Comparison of ENCODE assay signal across 10 cellular contexts in the genomic region with DNA sequence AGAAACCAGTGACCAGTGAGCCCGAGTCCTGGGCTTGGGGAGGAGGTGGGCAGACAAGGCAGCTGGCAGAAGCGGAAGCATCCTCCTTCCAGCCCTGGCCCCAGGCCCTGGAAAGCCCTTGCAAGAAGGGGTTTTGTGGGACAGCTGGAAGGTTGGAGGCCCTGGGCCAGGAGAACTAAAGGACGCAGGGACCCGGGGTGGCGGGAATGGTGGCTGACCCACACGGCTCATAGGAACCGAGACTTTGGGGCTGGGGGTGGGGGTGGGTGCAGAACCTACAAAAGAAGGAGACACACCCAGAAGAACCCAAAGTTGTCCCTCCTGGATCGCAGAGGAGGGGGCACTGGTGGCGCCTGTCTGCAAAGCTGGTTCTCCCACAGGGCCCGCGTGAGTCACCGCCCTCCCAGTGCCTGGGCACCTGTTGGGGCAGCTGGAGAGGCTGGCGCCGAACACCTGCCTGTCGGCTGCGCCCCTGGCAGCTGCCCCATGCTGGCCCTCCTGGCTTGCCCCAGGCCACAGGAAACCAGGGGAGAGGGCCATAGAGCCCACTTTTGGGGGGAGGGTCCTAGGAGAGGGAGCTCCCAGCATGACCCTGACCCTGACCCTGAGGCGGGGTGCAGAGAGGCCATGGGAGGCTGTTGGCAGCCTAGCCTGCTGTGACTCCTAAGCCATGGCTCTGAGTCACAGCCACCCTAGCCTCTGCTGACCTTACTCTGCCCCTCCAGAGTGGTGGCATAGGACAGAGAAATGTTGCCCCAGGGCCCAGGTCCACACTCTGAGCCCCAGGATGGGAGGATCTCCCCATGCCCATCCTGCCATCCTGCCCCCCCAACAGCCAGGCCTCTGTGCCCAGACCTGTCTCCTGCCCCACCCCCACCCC. TPM values are rescaled to one million over a fixed set of nuclear protein-coding genes. Genes with fewer than 3 reads are reported as not detected.
DNase-seq lines count a peak whose midpoint lies in the region; ATAC-seq, FAIRE-seq and TF ChIP-seq lines count a peak whose summit lies in the region.
"Had no signal": no experiment of that assay in that cellular context is flagged by ENCODE, and none has a peak within 500 bp of the region (broad histone marks: within the 10 kb centered on the region; RNA-seq: fewer than 3 reads in every experiment).

No MANE protein-coding gene starts in this region.

- TF ChIP-seq POLR2A in GM12878 (IDR thresholded peaks at IDR 0.05; ENCODE audit: low read depth, low read length) = peak; percentile 54; the same call in 1 of the 2 replicates

- in situ Hi-C loops in GM12878 (cut with MboI) = no loop called here

- RAD21 ChIA-PET in GM12878 (lab: Charles Lee; ENCODE audit: unreplicated experiment) = interaction anchor here (1.8 kb wide), 1 partner anchor 89 kb away, joined by 3 read pairs; a partner anchor contains a TSS

- peaks cover 0 to 2% of the 10 kb centered on the region in 2 experiments; a peak in 1 of 4 replicates for H3K36me3 ChIP-seq in GM12878 (ENCODE audit: control insufficient read depth in 2 of 2, insufficient read depth in 2 of 2, low read length in 1 of 2)
- H3K36me3 ChIP-seq in mucosa of descending colon (ENCODE audit: low read depth) = peaks cover 3% of the 10 kb centered on the region

- no peaks in the 10 kb centered on the region for H4K20me1 ChIP-seq in GM12878 (ENCODE audit: control insufficient read depth, insufficient read depth)

- H3K4me3 ChIP-seq in AG04449 (ENCODE audit: low read depth, low read length) (peak overlapping the region; percentile 61), GM12878 (no peak overlapping the region), mucosa of descending colon (no peak overlapping the region)

- TF ChIP-seq EP300 in GM12878 (IDR thresholded peaks at IDR 0.05; ENCODE audit: borderline replicate concordance in 1 of 2, control insufficient read depth in 1 of 2, low read depth in 2 of 2, low read length in 2 of 2) = no peak

- H2AFZ ChIP-seq in GM12878 (ENCODE audit: control insufficient read depth, low read depth, low read length) = no peak overlapping the region

- no peaks in the 10 kb centered on the region for H3K79me2 ChIP-seq in GM12878 (ENCODE audit: control insufficient read depth, insufficient read depth, low read length)

- no peaks in the 10 kb centered on the region for H3K27me3 ChIP-seq in GM12878 (replicated peaks in 1 of 2; ENCODE audit: control insufficient read depth in 2 of 2, insufficient read depth in 2 of 2, low read length in 1 of 2)

- intact Hi-C loops in GM12878 (cut with micrococcal nuclease; ENCODE audit: unreplicated experiment) (no loop called here), mucosa of descending colon (cut with DNase I, micrococcal nuclease) (no loop called here)

- no peaks in the 10 kb centered on the region for H3K9me3 ChIP-seq in GM12878 (replicated peaks; ENCODE audit: control insufficient read depth, insufficient read depth, low read length)
- H3K9me3 ChIP-seq in mucosa of descending colon = no peaks in the 10 kb centered on the region

- no peak overlapping the region for H3K27ac ChIP-seq in GM12878 (ENCODE audit: control insufficient read depth, insufficient read depth)

- ATAC-seq in GM12878 (no peak), mucosa of descending colon (peak; percentile 44), GM21528 (IDR thresholded peaks at IDR 0.05; ENCODE audit: low FRiP score, unreplicated experiment) (no peak), HG02938 (IDR thresholded peaks at IDR 0.05; ENCODE audit: unreplicated experiment) (no peak)

- BruUV-seq in GM12878 (replicated peaks; lab: Mats Ljungman, UMichigan) = no TSS peak

- 73% methylated on average over 17 of the region's 17 CpGs for WGBS in GM12878 (ENCODE audit: insufficient coverage, insufficient replicate concordance, low lambda C conversion rate, missing lambda C conversion rate)

- POLR2A ChIA-PET in AG04449 (lab: Yijun Ruan, JAX) = interaction anchor here (1.5 to 3.4 kb wide), 3 partner anchors 8 to 18 kb away, joined by 6 to 65 read pairs (median 11); a partner anchor contains a TSS
- POLR2A ChIA-PET in GM12878 (lab: Charles Lee) = no interaction called here

- TF ChIP-seq CTCF in AG04449 (IDR thresholded peaks at IDR 0.05; ENCODE audit: insufficient read depth, low read length, missing control alignments) (no peak), GM12878 (IDR thresholded peaks at IDR 0.05 in 2 of 3, conservative IDR thresholded peaks at IDR 0.05 in 1 of 3; ENCODE audit: control insufficient read depth in 2 of 3, extremely low read depth in 1 of 3, insufficient read depth in 1 of 3, low read depth in 3 of 3, low read length in 3 of 3) (no peak), mucosa of descending colon (IDR thresholded peaks at IDR 0.05) (no peak), GM10266 (IDR thresholded peaks at IDR 0.05; ENCODE audit: control insufficient read depth, insufficient read depth, low read depth, missing control alignments) (no peak)

- peaks cover 11% of the 10 kb centered on the region for H3K4me1 ChIP-seq in GM12878 (ENCODE audit: control insufficient read depth, insufficient read depth, low read length)
- peaks cover 18% of the 10 kb centered on the region for H3K4me1 ChIP-seq in mucosa of descending colon (ENCODE audit: low read depth)

- H3K4me2 ChIP-seq in GM12878 (ENCODE audit: control insufficient read depth, insufficient read depth) = no peak overlapping the region

- DNase-seq in AG04449 (ENCODE audit: low read depth, low spot score) = no peak
- DNase-seq in NCI-H1436 treated with DMSO at 0.1 percent for 48 hours (lab: John Stamatoyannopoulos, UW) = peak; percentile 36
- no peak for DNase-seq in GM12878 (ENCODE audit: low read depth, low spot score)
- DNase-seq in mucosa of descending colon = peak in 1 of 3 donors; percentile 71
- no peak for DNase-seq in SK-N-DZ (ENCODE audit: low spot score)
- DNase-seq in GM10266 (ENCODE audit: extremely low spot score) = no peak
- DNase-seq: CD4-positive, alpha-beta T cell had no signal

- FAIRE-seq in GM12878 (lab: Jason Lieb, UNC) = no peak

- SMC1A ChIA-PET in GM12878 (lab: Charles Lee; ENCODE audit: uncharacterized antibody, unreplicated experiment) = no interaction called here

- no peak for TF ChIP-seq RAD21 in GM12878 (IDR thresholded peaks at IDR 0.05; ENCODE audit: insufficient read depth, low read depth, low read length)

- H3K9ac ChIP-seq in GM12878 (ENCODE audit: control insufficient read depth, insufficient read depth, low read length) = no peak overlapping the region

- CTCF ChIA-PET in AG04449 (lab: Yijun Ruan, JAX) = interaction anchor here (0.7 to 4.2 kb wide), 10 partner anchors 8 to 35 kb away, joined by 3 to 46 read pairs (median 6); a partner anchor contains a TSS
- CTCF ChIA-PET in GM12878 (lab: Yijun Ruan, JAX) = interaction anchor here (0.6 kb wide), 1 partner anchor 13 kb away, joined by 3 read pairs; no protein-coding TSS in a partner anchor

RNA-seq across cellular contexts. Expression of a gene that starts 0.8 kb away (rescaled TPM):
- total RNA-seq in GM12878 (2013; cell fraction: nucleolus; rRNA removed) = 24.3 and 27.6 TPM in 2 replicates
- 5.7 and 6.6 TPM in 2 replicates for total RNA-seq in GM12878 (2014; rRNA removed)
- total RNA-seq in GM12878 (2014; rRNA removed; fragmentation: Illumina TruSeq; extraction: Trizol) = 4.9 and 5.1 TPM in 2 replicates
- total RNA-seq in GM12878 (2021) = 26.7 and 33.6 TPM in 2 replicates
- polyA plus RNA-seq in GM12878 (2011; ENCODE audit: low read depth) = 18.1 TPM
- 3.9 and 5.4 TPM in 2 replicates for polyA plus RNA-seq in GM12878 (2011; rRNA removed)
- 5.1 and 8.4 TPM in 2 replicates for polyA plus RNA-seq in GM12878 (2011; cell fraction: cytosol; rRNA removed)
- 102 and 132 TPM in 2 replicates for polyA plus RNA-seq in GM12878 (2011; cell fraction: nucleus; rRNA removed)
- polyA plus RNA-seq in GM12878 (2012) = 21.5 and 29.6 TPM in 2 replicates
- polyA plus RNA-seq in GM12878 (2014; fragmentation: Illumina TruSeq; extraction: Trizol) = 4.0 and 7.6 TPM in 2 replicates
- under 1 TPM; 0.60 to 0.84 TPM for polyA plus RNA-seq in GM12878 (2014; fragmentation: Nextera tagmentation; extraction: Ambion mirVana)
- 27.8 and 35.4 TPM in 2 replicates for polyA plus RNA-seq in GM12878 (2014; rRNA removed)
- 1 to 10 TPM; 3.2 to 3.5 TPM for polyA plus RNA-seq in GM12878 (2016; fragmentation: Nextera tagmentation; extraction: Ambion mirVana)
- polyA minus RNA-seq in GM12878 (2011; rRNA and poly(A)+ RNA removed) = 4.6 and 15.0 TPM in 2 replicates
- polyA minus RNA-seq in GM12878 (2011; cell fraction: cytosol; rRNA and poly(A)+ RNA removed) = 3.2 and 4.1 TPM in 2 replicates
- 8.1 and 21.7 TPM in 2 replicates for polyA minus RNA-seq in GM12878 (2011; cell fraction: nucleus; rRNA and poly(A)+ RNA removed)
- 100 to 1,000 TPM in 1 of 3 donors, 10 to 100 TPM in 2; 23.9 to 123 (median 33.9) TPM for total RNA-seq in mucosa of descending colon
- polyA plus RNA-seq in SK-N-DZ (2014; cell fraction: cytosol; rRNA removed) = 7.0 and 7.9 TPM in 2 replicates
- 53.8 and 64.2 TPM in 2 replicates for polyA plus RNA-seq in SK-N-DZ (2014; cell fraction: nucleus; rRNA removed)

RNA-seq across cellular contexts. Expression of a gene that starts 11.1 kb away (rescaled TPM):
- total RNA-seq in GM12878 (2013; cell fraction: nucleolus; rRNA removed) = 87.3 and 99.9 TPM in 2 replicates
- total RNA-seq in GM12878 (2014; rRNA removed) = 28.7 and 31.2 TPM in 2 replicates
- total RNA-seq in GM12878 (2014; rRNA removed; fragmentation: Illumina TruSeq; extraction: Trizol) = 15.7 and 17.8 TPM in 2 replicates
- total RNA-seq in GM12878 (2021) = 51.3 and 56.0 TPM in 2 replicates
- 7.9 TPM for polyA plus RNA-seq in GM12878 (2011; ENCODE audit: low read depth)
- polyA plus RNA-seq in GM12878 (2011; rRNA removed) = 8.2 and 13.2 TPM in 2 replicates
- polyA plus RNA-seq in GM12878 (2011; cell fraction: cytosol; rRNA removed) = 16.4 and 22.2 TPM in 2 replicates
- polyA plus RNA-seq in GM12878 (2011; cell fraction: nucleus; rRNA removed) = 55.0 and 67.0 TPM in 2 replicates
- 17.8 and 24.1 TPM in 2 replicates for polyA plus RNA-seq in GM12878 (2012)
- polyA plus RNA-seq in GM12878 (2014; fragmentation: Illumina TruSeq; extraction: Trizol) = 5.3 and 10.1 TPM in 2 replicates
- polyA plus RNA-seq in GM12878 (2014; fragmentation: Nextera tagmentation; extraction: Ambion mirVana) = 1 to 10 TPM; 3.5 to 3.8 TPM
- polyA plus RNA-seq in GM12878 (2014; rRNA removed) = 31.7 and 38.9 TPM in 2 replicates
- 1 to 10 TPM; 5.2 to 7.6 TPM for polyA plus RNA-seq in GM12878 (2016; fragmentation: Nextera tagmentation; extraction: Ambion mirVana)
- polyA minus RNA-seq in GM12878 (2011; rRNA and poly(A)+ RNA removed) = 21.9 and 39.8 TPM in 2 replicates
- 10.2 and 18.1 TPM in 2 replicates for polyA minus RNA-seq in GM12878 (2011; cell fraction: cytosol; rRNA and poly(A)+ RNA removed)
- 32.9 and 77.0 TPM in 2 replicates for polyA minus RNA-seq in GM12878 (2011; cell fraction: nucleus; rRNA and poly(A)+ RNA removed)
- 10 to 100 TPM; 33.2 to 67.1 (median 43.7) TPM for total RNA-seq in mucosa of descending colon
- 23.8 and 30.7 TPM in 2 replicates for polyA plus RNA-seq in SK-N-DZ (2014; cell fraction: cytosol; rRNA removed)
- polyA plus RNA-seq in SK-N-DZ (2014; cell fraction: nucleus; rRNA removed) = 24.3 and 51.2 TPM in 2 replicates

RNA-seq across cellular contexts. Expression of a gene that starts 12.5 kb away (rescaled TPM):
- 5.6 and 6.7 TPM in 2 replicates for total RNA-seq in GM12878 (2013; cell fraction: nucleolus; rRNA removed)
- total RNA-seq in GM12878 (2014; rRNA removed) (3.9 and 5.8 TPM in 2 replicates), GM12878 (2014; rRNA removed; fragmentation: Illumina TruSeq; extraction: Trizol) (2.7 TPM in 2 replicates), GM12878 (2021) (10.1 and 10.5 TPM in 2 replicates), mucosa of descending colon (10 to 100 TPM in 2 of 3 donors, 1 to 10 TPM in 1; 9.6 to 35.6 (median 11.1) TPM)
- 0.39 TPM for polyA plus RNA-seq in GM12878 (2011; ENCODE audit: low read depth)
- polyA plus RNA-seq in GM12878 (2011; rRNA removed) (0.66 and 2.3 TPM in 2 replicates), GM12878 (2014; fragmentation: Illumina TruSeq; extraction: Trizol) (1.2 and 3.3 TPM in 2 replicates), GM12878 (2014; fragmentation: Nextera tagmentation; extraction: Ambion mirVana) (not detected), GM12878 (2014; rRNA removed) (8.1 and 9.8 TPM in 2 replicates), GM12878 (2016; fragmentation: Nextera tagmentation; extraction: Ambion mirVana) (1 to 10 TPM; 1.9 to 2.3 TPM)
- polyA plus RNA-seq in GM12878 (2011; cell fraction: cytosol; rRNA removed) = 3.5 and 5.5 TPM in 2 replicates
- polyA plus RNA-seq in GM12878 (2011; cell fraction: nucleus; rRNA removed) = 25.1 and 25.5 TPM in 2 replicates
- polyA plus RNA-seq in GM12878 (2012) = 4.4 and 4.8 TPM in 2 replicates
- 1.0 and 2.6 TPM in 2 replicates for polyA minus RNA-seq in GM12878 (2011; rRNA and poly(A)+ RNA removed)
- polyA minus RNA-seq in GM12878 (2011; cell fraction: cytosol; rRNA and poly(A)+ RNA removed) = 1.5 and 2.9 TPM in 2 replicates
- polyA minus RNA-seq in GM12878 (2011; cell fraction: nucleus; rRNA and poly(A)+ RNA removed) = 4.0 and 7.3 TPM in 2 replicates
- 4.9 and 6.2 TPM in 2 replicates for polyA plus RNA-seq in SK-N-DZ (2014; cell fraction: cytosol; rRNA removed)
- 9.2 and 10.6 TPM in 2 replicates for polyA plus RNA-seq in SK-N-DZ (2014; cell fraction: nucleus; rRNA removed)

RNA-seq across cellular contexts. Expression of a gene that starts 33.6 kb away (rescaled TPM):
- total RNA-seq in GM12878 (2013; cell fraction: nucleolus; rRNA removed) = 2.9 and 4.0 TPM in 2 replicates
- total RNA-seq in GM12878 (2014; rRNA removed) (0.06 and 0.16 TPM in 2 replicates), GM12878 (2014; rRNA removed; fragmentation: Illumina TruSeq; extraction: Trizol) (0.14 and 0.18 TPM in 2 replicates), GM12878 (2021) (0.37 and 0.41 TPM in 2 replicates), mucosa of descending colon (under 1 TPM; 0.16 to 0.24 (median 0.20) TPM)
- not detected for polyA plus RNA-seq in GM12878 (2011; ENCODE audit: low read depth)
- polyA plus RNA-seq in GM12878 (2011; rRNA removed) (0.06 TPM in 1 of 2 replicates, not detected in the other), GM12878 (2014; fragmentation: Illumina TruSeq; extraction: Trizol) (0.03 TPM in 1 of 2 replicates, not detected in the other), GM12878 (2014; fragmentation: Nextera tagmentation; extraction: Ambion mirVana) (not detected), GM12878 (2014; rRNA removed) (0.29 and 0.37 TPM in 2 replicates), GM12878 (2016; fragmentation: Nextera tagmentation; extraction: Ambion mirVana) (under 1 TPM in 1 of 2 experiments, not detected in 1; 0.25 TPM)
- polyA plus RNA-seq in GM12878 (2011; cell fraction: cytosol; rRNA removed) = 0.12 and 0.13 TPM in 2 replicates
- 0.43 and 0.76 TPM in 2 replicates for polyA plus RNA-seq in GM12878 (2011; cell fraction: nucleus; rRNA removed)
- 0.14 TPM in 1 of 2 replicates, not detected in the other for polyA plus RNA-seq in GM12878 (2012)
- 0.15 and 0.36 TPM in 2 replicates for polyA minus RNA-seq in GM12878 (2011; rRNA and poly(A)+ RNA removed)
- 0.52 TPM in 1 of 2 replicates, not detected in the other for polyA minus RNA-seq in GM12878 (2011; cell fraction: cytosol; rRNA and poly(A)+ RNA removed)
- 0.60 and 0.96 TPM in 2 replicates for polyA minus RNA-seq in GM12878 (2011; cell fraction: nucleus; rRNA and poly(A)+ RNA removed)
- polyA plus RNA-seq in SK-N-DZ (2014; cell fraction: cytosol; rRNA removed) = not detected in 2 replicates
- polyA plus RNA-seq in SK-N-DZ (2014; cell fraction: nucleus; rRNA removed) = not detected in 2 replicates
- polyA plus RNA-seq: liver had no signal

RNA-seq across cellular contexts. Expression of a gene that starts 48.3 kb away (rescaled TPM):
- total RNA-seq in GM12878 (2013; cell fraction: nucleolus; rRNA removed) = not detected in 2 replicates
- total RNA-seq in GM12878 (2014; rRNA removed) = 0.11 and 0.17 TPM in 2 replicates
- not detected in 2 replicates for total RNA-seq in GM12878 (2014; rRNA removed; fragmentation: Illumina TruSeq; extraction: Trizol)
- not detected in 2 replicates for total RNA-seq in GM12878 (2021)
- polyA plus RNA-seq in GM12878 (2011; ENCODE audit: low read depth) = not detected
- 0.04 and 0.11 TPM in 2 replicates for polyA plus RNA-seq in GM12878 (2011; rRNA removed)
- 0.15 and 0.17 TPM in 2 replicates for polyA plus RNA-seq in GM12878 (2011; cell fraction: cytosol; rRNA removed)
- 0.15 and 0.16 TPM in 2 replicates for polyA plus RNA-seq in GM12878 (2011; cell fraction: nucleus; rRNA removed)
- polyA plus RNA-seq in GM12878 (2012) = 0.07 and 0.08 TPM in 2 replicates
- 0.06 TPM in 1 of 2 replicates, not detected in the other for polyA plus RNA-seq in GM12878 (2014; fragmentation: Illumina TruSeq; extraction: Trizol)
- polyA plus RNA-seq in GM12878 (2014; fragmentation: Nextera tagmentation; extraction: Ambion mirVana) = not detected
- 0.04 and 0.05 TPM in 2 replicates for polyA plus RNA-seq in GM12878 (2014; rRNA removed)
- under 1 TPM; 0.19 to 0.66 TPM for polyA plus RNA-seq in GM12878 (2016; fragmentation: Nextera tagmentation; extraction: Ambion mirVana)
- 0.10 and 0.15 TPM in 2 replicates for polyA minus RNA-seq in GM12878 (2011; rRNA and poly(A)+ RNA removed)
- polyA minus RNA-seq in GM12878 (2011; cell fraction: cytosol; rRNA and poly(A)+ RNA removed) = not detected in 2 replicates
- polyA minus RNA-seq in GM12878 (2011; cell fraction: nucleus; rRNA and poly(A)+ RNA removed) = not detected in 2 replicates
- total RNA-seq in mucosa of descending colon = not detected
- 0.08 and 0.30 TPM in 2 replicates for polyA plus RNA-seq in SK-N-DZ (2014; cell fraction: cytosol; rRNA removed)
- polyA plus RNA-seq in SK-N-DZ (2014; cell fraction: nucleus; rRNA removed) = 0.07 and 0.21 TPM in 2 replicates
- total RNA-seq: CD4-positive, alpha-beta T cell; liver had no signal
- polyA plus RNA-seq: liver had no signal
